Comparison of ENCODE assay signal across 8 cellular contexts in the genomic region with DNA sequence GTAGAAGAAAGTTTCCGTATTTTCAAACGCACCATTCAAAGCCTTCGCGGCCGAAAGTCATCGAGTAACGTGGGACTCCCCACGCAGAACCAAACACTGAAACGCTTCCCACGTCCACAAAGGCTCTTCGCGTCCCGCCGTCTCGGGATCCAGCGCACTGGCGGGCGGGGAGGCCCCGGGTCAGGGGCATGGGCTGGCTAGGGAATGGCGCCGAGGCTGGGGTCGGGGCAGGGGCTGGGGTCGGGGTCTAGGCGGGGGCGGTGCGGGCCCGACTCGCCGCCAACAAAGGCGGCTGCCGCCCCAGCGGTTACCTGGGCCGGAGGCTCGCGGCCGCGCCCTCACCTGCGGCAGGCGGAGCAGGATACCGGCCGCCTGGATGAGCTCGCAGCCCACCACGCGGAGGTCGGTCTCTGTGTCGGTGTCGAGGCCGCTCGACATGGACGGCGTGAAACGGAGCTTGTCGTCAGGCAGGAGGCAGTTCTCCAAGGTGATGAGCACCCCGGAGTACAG. TPM values are rescaled to one million over a fixed set of nuclear protein-coding genes. Genes with fewer than 3 reads are reported as not detected.
DNase-seq lines count a peak whose midpoint lies in the region; ATAC-seq and TF ChIP-seq lines count a peak whose summit lies in the region.

No MANE protein-coding gene starts in this region.

- peak overlapping the region; percentile 66 for H3K27ac ChIP-seq in vagina

- peak; percentile 2 for ATAC-seq in HG03354 (IDR thresholded peaks at IDR 0.05; ENCODE audit: poor library complexity, severe bottlenecking, unreplicated experiment)

- 0 to 1% methylated on average over 8 to 10 of the region's 54 CpGs for WGBS in lower leg skin, 2 donors

- peaks cover 0 to 62% of the 10 kb centered on the region in 2 donors for H3K36me3 ChIP-seq in vagina

- TF ChIP-seq CTCF in astrocyte of the spinal cord (IDR thresholded peaks at IDR 0.05; ENCODE audit: low read depth, low read length): no peak
- no peak for TF ChIP-seq CTCF in lower leg skin (IDR thresholded peaks at IDR 0.05)
- TF ChIP-seq CTCF in vagina (IDR thresholded peaks at IDR 0.05): no peak

- intact Hi-C loops in lower leg skin (cut with DNase I; ENCODE audit: low total_unique reads) (no loop called here), vagina (cut with DNase I) (loop anchor here (2.0 kb wide), 1 partner anchor 24 kb away; a partner anchor contains a TSS)

- peaks cover 38% of the 10 kb centered on the region for H3K4me1 ChIP-seq in vagina

- H3K4me3 ChIP-seq in astrocyte of the spinal cord (ENCODE audit: low read depth, low read length) (peak overlapping the region; percentile 91), lower leg skin (ENCODE audit: low read depth, poor library complexity, severe bottlenecking) (peak overlapping the region; percentile 92), vagina (peak overlapping the region; percentile 73 to 77)

- in situ Hi-C loops in astrocyte of the spinal cord (cut with HindIII; ENCODE audit: low sequenced_read_pairs): no loop called here

- no peaks in the 10 kb centered on the region for H3K9me3 ChIP-seq in vagina

- TF ChIP-seq POLR2A in lower leg skin (IDR thresholded peaks at IDR 0.05) (no peak), vagina (IDR thresholded peaks at IDR 0.05) (no peak)

- DNase-seq in activated CD4-positive, alpha-beta T cell treated with anti-CD3 and anti-CD28 coated beads for 48 hours: peak; percentile 28
- no peak for DNase-seq in activated CD4-positive, alpha-beta T cell treated with anti-CD3 and anti-CD28 coated beads, Interleukin-2, amount 50 U/mL, for 4 hours
- DNase-seq in astrocyte of the spinal cord (ENCODE audit: low read depth, low spot score) (no peak), lower leg skin (ENCODE audit: low spot score in 2 of 2) (peak in 1 of 2 donors; percentile 84), vagina (ENCODE audit: extremely low spot score in 2 of 2) (no peak), GDM1 (lab: John Stamatoyannopoulos, UW) (no peak), UCSD-AML1 (lab: John Stamatoyannopoulos, UW; ENCODE audit: unreplicated experiment) (no peak)

- H3K27me3 ChIP-seq in vagina: no peaks in the 10 kb centered on the region

RNA-seq across cellular contexts. Expression of a gene that starts 0.4 kb away (rescaled TPM):
- total RNA-seq in lower leg skin: 100 to 1,000 TPM; 122 to 249 (median 142) TPM
- 319 TPM for total RNA-seq in vagina

RNA-seq across cellular contexts. Expression of a gene that starts 8.4 kb away (rescaled TPM):
- total RNA-seq in lower leg skin (100 to 1,000 TPM in 3 of 4 donors, 10 to 100 TPM in 1; 83.4 to 122 (median 106) TPM), vagina (84.2 TPM)

RNA-seq across cellular contexts. Expression of a gene that starts 22.3 kb away (rescaled TPM):
- 10 to 100 TPM in 1 of 4 donors, 1 to 10 TPM in 3; 3.1 to 10.9 (median 6.2) TPM for total RNA-seq in lower leg skin
- total RNA-seq in vagina: 3.2 TPM

RNA-seq across cellular contexts. Expression of a gene that starts 23.7 kb away (rescaled TPM):
- total RNA-seq in lower leg skin: 100 to 1,000 TPM in 3 of 4 donors, 10 to 100 TPM in 1; 97.3 to 140 (median 114) TPM
- total RNA-seq in vagina: 94.5 TPM

RNA-seq across cellular contexts. Expression of a gene that starts 36.8 kb away (rescaled TPM):
- 10 to 100 TPM; 26.5 to 36.4 (median 30.1) TPM for total RNA-seq in lower leg skin
- total RNA-seq in vagina: 35.8 TPM
